In genomic region chr9:28212979-28213378, GRCh38 we compare ENCODE assay signal across 1 cellular context.
TF ChIP-seq lines count a peak whose summit lies in the region.

No MANE protein-coding gene starts in this region.

TF ChIP-seq in GM23338, 12 proteins besides CTCF, POLR2A, EP300 and RAD21 (continued from another document):
- TF ChIP-seq ETS1 (IDR thresholded peaks at IDR 0.05), result no peak
- TF ChIP-seq REST (IDR thresholded peaks at IDR 0.05; ENCODE audit: unreplicated experiment), result no peak
- no peak for TF ChIP-seq POLR2AphosphoS5 (IDR thresholded peaks at IDR 0.05; ENCODE audit: low read depth)
- TF ChIP-seq NANOG (IDR thresholded peaks at IDR 0.05; ENCODE audit: borderline replicate concordance), result no peak
- no peak for TF ChIP-seq JUNB (IDR thresholded peaks at IDR 0.05; ENCODE audit: unreplicated experiment)
